1 cellular context compared by ENCODE assay signal in the genomic region with DNA sequence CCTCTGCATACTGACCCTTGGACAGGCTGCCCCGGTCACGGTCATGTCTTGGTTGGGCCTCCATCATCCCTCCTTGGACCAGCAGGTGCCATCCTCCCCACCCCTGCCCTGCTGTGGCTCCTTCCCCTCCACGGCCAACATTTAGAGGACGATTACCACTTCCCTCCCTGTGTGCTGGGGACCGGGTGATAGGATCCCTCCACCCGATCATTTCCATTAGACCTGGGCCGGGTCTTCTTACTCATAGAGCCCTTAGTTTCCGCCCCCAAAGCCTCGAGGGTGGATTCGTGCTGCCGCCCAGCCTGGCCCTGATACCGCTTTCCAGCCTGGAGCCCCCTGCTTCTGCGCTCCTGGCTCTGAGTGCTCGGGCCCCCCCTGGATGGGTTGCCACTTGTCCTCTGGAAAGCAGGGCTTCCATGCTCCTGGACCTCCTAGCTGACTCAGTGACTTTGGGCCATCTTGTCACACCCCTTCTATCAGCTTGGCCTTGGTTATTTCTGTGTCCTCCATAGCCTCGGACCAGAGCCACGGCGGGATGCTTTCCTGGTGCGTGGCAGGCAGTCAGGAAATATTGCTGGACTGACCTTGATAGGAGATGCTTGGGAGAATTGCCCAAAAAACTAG.
A peak's percentile ranks its signal among the peaks of the same experiment; 100 is the strongest.
TF ChIP-seq lines count a peak whose summit lies in the region.

No MANE protein-coding gene starts in this region.

TF ChIP-seq in HepG2, 621 proteins besides CTCF, POLR2A, EP300 and RAD21:
- TF ChIP-seq ZNF253 (CRISPR knock-in tag; IDR thresholded peaks at IDR 0.05; ENCODE audit: borderline replicate concordance) (no peak), ESRRA (CRISPR knock-in tag; IDR thresholded peaks at IDR 0.05; ENCODE audit: low read depth) (no peak), ZNF687 (CRISPR knock-in tag; IDR thresholded peaks at IDR 0.05) (0 out of 2 replicates have a peak, but pooled peaks have one; percentile 25), POLR2G (IDR thresholded peaks at IDR 0.05; ENCODE audit: low read depth, low read length) (no peak), IRF9 (CRISPR knock-in tag; IDR thresholded peaks at IDR 0.05; ENCODE audit: borderline replicate concordance) (no peak), TBX2 (CRISPR knock-in tag; IDR thresholded peaks at IDR 0.05; ENCODE audit: borderline replicate concordance) (no peak), ZFP36L1 (CRISPR knock-in tag; IDR thresholded peaks at IDR 0.05) (no peak), ZNF136 (CRISPR knock-in tag; IDR thresholded peaks at IDR 0.05; ENCODE audit: low read depth) (no peak)
